Comparison of ENCODE assay signal across 9 cellular contexts in the genomic region with DNA sequence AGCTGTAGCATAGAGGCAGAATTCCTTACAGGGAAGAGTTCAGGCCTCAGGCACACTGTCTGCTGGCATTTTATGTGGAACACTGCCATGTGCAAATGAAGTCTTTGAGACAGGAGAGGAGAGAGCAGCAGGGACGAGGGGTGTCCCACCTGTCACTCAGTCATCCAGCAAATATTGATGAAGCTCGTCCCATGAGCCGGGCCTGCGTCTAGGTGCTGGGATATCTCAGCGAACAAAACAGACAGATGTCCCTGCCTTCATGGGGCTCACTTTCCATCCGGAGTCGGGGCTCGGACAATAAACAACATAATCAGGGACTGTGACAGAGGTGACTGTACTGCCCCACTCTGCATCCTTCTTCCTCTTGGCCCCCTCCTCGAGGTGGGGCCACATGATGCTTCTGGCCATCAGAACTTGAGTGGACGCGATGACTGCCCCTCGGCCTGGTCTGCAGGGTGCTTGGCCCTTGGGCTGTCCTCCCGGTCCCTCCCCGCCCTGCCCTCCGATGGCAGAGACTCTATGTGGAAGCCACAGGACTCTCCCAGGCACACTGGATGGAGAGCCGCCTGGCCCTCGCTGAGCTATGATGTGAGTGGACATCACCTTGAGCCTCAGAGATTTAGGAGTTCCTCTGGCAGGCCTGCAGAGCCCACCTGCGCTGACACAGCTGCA.
DNase-seq lines count a peak whose midpoint lies in the region; ATAC-seq, FAIRE-seq and TF ChIP-seq lines count a peak whose summit lies in the region.
"Had no signal": no experiment of that assay in that cellular context is flagged by ENCODE, and none has a peak within 500 bp of the region (broad histone marks: within the 10 kb centered on the region; RNA-seq: fewer than 3 reads in every experiment).

No MANE protein-coding gene starts in this region.

- TF ChIP-seq CTCF in D721Med (IDR thresholded peaks at IDR 0.05; ENCODE audit: insufficient read depth, missing control alignments) = no peak
- no peak for TF ChIP-seq CTCF in WTC11 (IDR thresholded peaks at IDR 0.05)
- TF ChIP-seq CTCF in gastroesophageal sphincter (IDR thresholded peaks at IDR 0.05) = no peak

- CTCF ChIA-PET in WTC11 (lab: Charles Lee) = interaction anchor here (1.1 to 1.7 kb wide), 2 partner anchors 53 to 158 kb away, joined by 3 to 7 read pairs; no protein-coding TSS in a partner anchor

- H3K4me1 Mint-ChIP-seq in WTC11 = peaks cover 43% of the 10 kb centered on the region

- H3K36me3 ChIP-seq in gastroesophageal sphincter = no peaks in the 10 kb centered on the region

- H3K9me3 ChIP-seq in gastroesophageal sphincter = no peaks in the 10 kb centered on the region
- H3K9me3 ChIP-seq: mucosa of descending colon had no signal

- POLR2A ChIA-PET in WTC11 (lab: Charles Lee) = interaction anchor here (0.9 kb wide), 1 partner anchor 44 kb away, joined by 3 read pairs; no protein-coding TSS in a partner anchor

- no peak for TF ChIP-seq POLR2A in gastroesophageal sphincter (IDR thresholded peaks at IDR 0.05)
- no peak for TF ChIP-seq POLR2A in erythroblast (IDR thresholded peaks at IDR 0.05; ENCODE audit: low read length)

- H3K27ac Mint-ChIP-seq in WTC11 = peak overlapping the region; percentile 44

- H3K36me3 Mint-ChIP-seq in WTC11 = no peaks in the 10 kb centered on the region

- WGBS in gastroesophageal sphincter (ENCODE audit: low coverage in 1 of 2), 2 donors = 55% methylated on average over 4 of the region's 18 CpGs; no CpG with 5 or more reads in 1 of the 2 donors

- H3K4me1 ChIP-seq in gastroesophageal sphincter = peaks cover 0 to 60% (median 14%) of the 10 kb centered on the region in 3 donors

- H3K27me3 ChIP-seq in gastroesophageal sphincter = no peaks in the 10 kb centered on the region

- H3K27ac ChIP-seq in gastroesophageal sphincter (peak overlapping the region in 3 of 4 donors; percentile 65 to 71 (median 67)), skin epidermis (peak overlapping the region in 20 of 21 experiments; percentile 64 to 94 (median 85))

- peak; percentile 32 for FAIRE-seq in D721Med (lab: Jason Lieb, UNC)

- no peak for ATAC-seq in WTC11
- no peak for ATAC-seq in gastroesophageal sphincter
- no peak for ATAC-seq in GM19397 (IDR thresholded peaks at IDR 0.05; ENCODE audit: unreplicated experiment)

- DNase-seq in D721Med (ENCODE audit: insufficient read length, low spot score) = no peak
- DNase-seq in WTC11 (ENCODE audit: low spot score) = no peak
- no peak for DNase-seq in NCI-H2196 (lab: John Stamatoyannopoulos, UW; ENCODE audit: unreplicated experiment)
- no peak for DNase-seq in AG08396 (ENCODE audit: low spot score)
- no peak for DNase-seq in erythroblast (lab: John Stamatoyannopoulos, UW)

- no peak overlapping the region for H3K4me3 Mint-ChIP-seq in WTC11

- H3K4me3 ChIP-seq in gastroesophageal sphincter (no peak overlapping the region), skin epidermis (peak overlapping the region in 1 of 7 experiments; percentile 3)
- H3K4me3 ChIP-seq: mucosa of descending colon had no signal

- H3K27me3 Mint-ChIP-seq in WTC11 (ENCODE audit: low read depth) = no peaks in the 10 kb centered on the region

- no peaks in the 10 kb centered on the region for H3K9me3 Mint-ChIP-seq in WTC11

- no peak for TF ChIP-seq EP300 in gastroesophageal sphincter (IDR thresholded peaks at IDR 0.05)

TF ChIP-seq in WTC11, 78 proteins besides CTCF, POLR2A, EP300 and RAD21 (continues in another document):
- TF ChIP-seq ELF4 (CRISPR knock-in tag; IDR thresholded peaks at IDR 0.05; ENCODE audit: low read depth) (no peak), RELA (CRISPR knock-in tag; IDR thresholded peaks at IDR 0.05; ENCODE audit: borderline replicate concordance) (no peak), ZNF121 (CRISPR knock-in tag; IDR thresholded peaks at IDR 0.05) (no peak), TP53 (CRISPR knock-in tag; IDR thresholded peaks at IDR 0.05) (no peak), PRRX2 (CRISPR knock-in tag; IDR thresholded peaks at IDR 0.05) (no peak), SP1 (CRISPR knock-in tag; conservative IDR thresholded peaks at IDR 0.05) (no peak), CREM (CRISPR knock-in tag; IDR thresholded peaks at IDR 0.05) (no peak), GRHL2 (CRISPR knock-in tag; IDR thresholded peaks at IDR 0.05; ENCODE audit: insufficient replicate concordance, severe bottlenecking) (no peak), ETV6 (CRISPR knock-in tag; IDR thresholded peaks at IDR 0.05) (no peak)
- TF ChIP-seq, protein P1, sequence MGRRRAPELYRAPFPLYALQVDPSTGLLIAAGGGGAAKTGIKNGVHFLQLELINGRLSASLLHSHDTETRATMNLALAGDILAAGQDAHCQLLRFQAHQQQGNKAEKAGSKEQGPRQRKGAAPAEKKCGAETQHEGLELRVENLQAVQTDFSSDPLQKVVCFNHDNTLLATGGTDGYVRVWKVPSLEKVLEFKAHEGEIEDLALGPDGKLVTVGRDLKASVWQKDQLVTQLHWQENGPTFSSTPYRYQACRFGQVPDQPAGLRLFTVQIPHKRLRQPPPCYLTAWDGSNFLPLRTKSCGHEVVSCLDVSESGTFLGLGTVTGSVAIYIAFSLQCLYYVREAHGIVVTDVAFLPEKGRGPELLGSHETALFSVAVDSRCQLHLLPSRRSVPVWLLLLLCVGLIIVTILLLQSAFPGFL (CRISPR knock-in tag; IDR thresholded peaks at IDR 0.05; ENCODE audit: borderline replicate concordance) = no peak
- TF ChIP-seq, protein P2, sequence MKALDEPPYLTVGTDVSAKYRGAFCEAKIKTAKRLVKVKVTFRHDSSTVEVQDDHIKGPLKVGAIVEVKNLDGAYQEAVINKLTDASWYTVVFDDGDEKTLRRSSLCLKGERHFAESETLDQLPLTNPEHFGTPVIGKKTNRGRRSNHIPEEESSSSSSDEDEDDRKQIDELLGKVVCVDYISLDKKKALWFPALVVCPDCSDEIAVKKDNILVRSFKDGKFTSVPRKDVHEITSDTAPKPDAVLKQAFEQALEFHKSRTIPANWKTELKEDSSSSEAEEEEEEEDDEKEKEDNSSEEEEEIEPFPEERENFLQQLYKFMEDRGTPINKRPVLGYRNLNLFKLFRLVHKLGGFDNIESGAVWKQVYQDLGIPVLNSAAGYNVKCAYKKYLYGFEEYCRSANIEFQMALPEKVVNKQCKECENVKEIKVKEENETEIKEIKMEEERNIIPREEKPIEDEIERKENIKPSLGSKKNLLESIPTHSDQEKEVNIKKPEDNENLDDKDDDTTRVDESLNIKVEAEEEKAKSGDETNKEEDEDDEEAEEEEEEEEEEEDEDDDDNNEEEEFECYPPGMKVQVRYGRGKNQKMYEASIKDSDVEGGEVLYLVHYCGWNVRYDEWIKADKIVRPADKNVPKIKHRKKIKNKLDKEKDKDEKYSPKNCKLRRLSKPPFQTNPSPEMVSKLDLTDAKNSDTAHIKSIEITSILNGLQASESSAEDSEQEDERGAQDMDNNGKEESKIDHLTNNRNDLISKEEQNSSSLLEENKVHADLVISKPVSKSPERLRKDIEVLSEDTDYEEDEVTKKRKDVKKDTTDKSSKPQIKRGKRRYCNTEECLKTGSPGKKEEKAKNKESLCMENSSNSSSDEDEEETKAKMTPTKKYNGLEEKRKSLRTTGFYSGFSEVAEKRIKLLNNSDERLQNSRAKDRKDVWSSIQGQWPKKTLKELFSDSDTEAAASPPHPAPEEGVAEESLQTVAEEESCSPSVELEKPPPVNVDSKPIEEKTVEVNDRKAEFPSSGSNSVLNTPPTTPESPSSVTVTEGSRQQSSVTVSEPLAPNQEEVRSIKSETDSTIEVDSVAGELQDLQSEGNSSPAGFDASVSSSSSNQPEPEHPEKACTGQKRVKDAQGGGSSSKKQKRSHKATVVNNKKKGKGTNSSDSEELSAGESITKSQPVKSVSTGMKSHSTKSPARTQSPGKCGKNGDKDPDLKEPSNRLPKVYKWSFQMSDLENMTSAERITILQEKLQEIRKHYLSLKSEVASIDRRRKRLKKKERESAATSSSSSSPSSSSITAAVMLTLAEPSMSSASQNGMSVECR (CRISPR knock-in tag; IDR thresholded peaks at IDR 0.05; ENCODE audit: borderline replicate concordance) = no peak
- TF ChIP-seq, protein P3, sequence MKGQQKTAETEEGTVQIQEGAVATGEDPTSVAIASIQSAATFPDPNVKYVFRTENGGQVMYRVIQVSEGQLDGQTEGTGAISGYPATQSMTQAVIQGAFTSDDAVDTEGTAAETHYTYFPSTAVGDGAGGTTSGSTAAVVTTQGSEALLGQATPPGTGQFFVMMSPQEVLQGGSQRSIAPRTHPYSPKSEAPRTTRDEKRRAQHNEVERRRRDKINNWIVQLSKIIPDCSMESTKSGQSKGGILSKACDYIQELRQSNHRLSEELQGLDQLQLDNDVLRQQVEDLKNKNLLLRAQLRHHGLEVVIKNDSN (CRISPR knock-in tag; IDR thresholded peaks at IDR 0.05) = no peak
- TF ChIP-seq, protein P4, sequence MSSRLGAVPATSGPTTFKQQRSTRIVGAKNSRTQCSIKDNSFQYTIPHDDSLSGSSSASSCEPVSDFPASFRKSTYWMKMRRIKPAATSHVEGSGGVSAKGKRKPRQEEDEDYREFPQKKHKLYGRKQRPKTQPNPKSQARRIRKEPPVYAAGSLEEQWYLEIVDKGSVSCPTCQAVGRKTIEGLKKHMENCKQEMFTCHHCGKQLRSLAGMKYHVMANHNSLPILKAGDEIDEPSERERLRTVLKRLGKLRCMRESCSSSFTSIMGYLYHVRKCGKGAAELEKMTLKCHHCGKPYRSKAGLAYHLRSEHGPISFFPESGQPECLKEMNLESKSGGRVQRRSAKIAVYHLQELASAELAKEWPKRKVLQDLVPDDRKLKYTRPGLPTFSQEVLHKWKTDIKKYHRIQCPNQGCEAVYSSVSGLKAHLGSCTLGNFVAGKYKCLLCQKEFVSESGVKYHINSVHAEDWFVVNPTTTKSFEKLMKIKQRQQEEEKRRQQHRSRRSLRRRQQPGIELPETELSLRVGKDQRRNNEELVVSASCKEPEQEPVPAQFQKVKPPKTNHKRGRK (CRISPR knock-in tag; IDR thresholded peaks at IDR 0.05; ENCODE audit: borderline replicate concordance) = no peak
- TF ChIP-seq, protein P5, sequence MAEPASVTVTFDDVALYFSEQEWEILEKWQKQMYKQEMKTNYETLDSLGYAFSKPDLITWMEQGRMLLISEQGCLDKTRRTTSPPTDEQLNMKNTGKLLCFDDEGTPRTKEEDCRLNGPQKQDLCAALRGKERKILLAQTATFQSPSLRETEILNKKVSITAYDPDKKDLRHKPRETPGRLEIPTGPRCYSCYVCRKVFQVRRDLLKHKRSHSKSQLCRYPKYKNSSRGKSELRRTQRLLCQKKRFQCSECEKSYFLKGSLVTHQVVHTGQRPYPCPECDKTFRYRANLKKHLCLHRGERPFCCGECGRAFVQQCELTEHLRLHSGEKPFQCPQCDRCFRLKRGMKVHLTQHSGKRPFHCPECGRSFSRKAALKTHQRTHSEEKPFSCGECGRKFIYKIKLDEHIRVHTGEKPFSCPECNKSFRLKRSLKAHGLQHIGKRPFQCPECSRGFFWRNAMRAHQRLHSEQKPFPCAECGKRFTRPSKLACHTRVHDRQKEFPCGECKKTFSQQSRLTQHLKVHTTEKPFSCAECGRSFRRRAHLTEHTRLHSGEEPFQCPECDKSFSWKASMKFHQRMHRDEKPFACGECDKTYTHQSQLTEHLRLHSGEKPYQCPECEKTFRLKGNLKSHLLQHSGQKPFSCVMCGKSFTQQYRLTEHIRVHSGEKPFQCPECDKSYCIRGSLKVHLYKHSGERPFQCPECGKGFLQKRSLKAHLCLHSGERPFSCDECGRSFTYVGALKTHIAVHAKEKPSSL (CRISPR knock-in tag; conservative IDR thresholded peaks at IDR 0.05) = no peak
